In genomic region chr6:84779380-84779779, GRCh38 we compare ENCODE assay signal across 1 cellular context.
TF ChIP-seq lines count a peak whose summit lies in the region.

No MANE protein-coding gene starts in this region.

TF ChIP-seq in H1, 55 proteins besides CTCF, POLR2A, EP300 and RAD21 (continued from another document):
- TF ChIP-seq, protein P1, sequence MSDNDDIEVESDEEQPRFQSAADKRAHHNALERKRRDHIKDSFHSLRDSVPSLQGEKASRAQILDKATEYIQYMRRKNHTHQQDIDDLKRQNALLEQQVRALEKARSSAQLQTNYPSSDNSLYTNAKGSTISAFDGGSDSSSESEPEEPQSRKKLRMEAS (IDR thresholded peaks at IDR 0.05), result no peak
- TF ChIP-seq FOSL1 (IDR thresholded peaks at IDR 0.05; ENCODE audit: insufficient read depth, low read depth, low read length), result no peak
- TF ChIP-seq RBBP5 (IDR thresholded peaks at IDR 0.05; ENCODE audit: borderline replicate concordance, low read depth, low read length), result no peak
